In the genomic region with DNA sequence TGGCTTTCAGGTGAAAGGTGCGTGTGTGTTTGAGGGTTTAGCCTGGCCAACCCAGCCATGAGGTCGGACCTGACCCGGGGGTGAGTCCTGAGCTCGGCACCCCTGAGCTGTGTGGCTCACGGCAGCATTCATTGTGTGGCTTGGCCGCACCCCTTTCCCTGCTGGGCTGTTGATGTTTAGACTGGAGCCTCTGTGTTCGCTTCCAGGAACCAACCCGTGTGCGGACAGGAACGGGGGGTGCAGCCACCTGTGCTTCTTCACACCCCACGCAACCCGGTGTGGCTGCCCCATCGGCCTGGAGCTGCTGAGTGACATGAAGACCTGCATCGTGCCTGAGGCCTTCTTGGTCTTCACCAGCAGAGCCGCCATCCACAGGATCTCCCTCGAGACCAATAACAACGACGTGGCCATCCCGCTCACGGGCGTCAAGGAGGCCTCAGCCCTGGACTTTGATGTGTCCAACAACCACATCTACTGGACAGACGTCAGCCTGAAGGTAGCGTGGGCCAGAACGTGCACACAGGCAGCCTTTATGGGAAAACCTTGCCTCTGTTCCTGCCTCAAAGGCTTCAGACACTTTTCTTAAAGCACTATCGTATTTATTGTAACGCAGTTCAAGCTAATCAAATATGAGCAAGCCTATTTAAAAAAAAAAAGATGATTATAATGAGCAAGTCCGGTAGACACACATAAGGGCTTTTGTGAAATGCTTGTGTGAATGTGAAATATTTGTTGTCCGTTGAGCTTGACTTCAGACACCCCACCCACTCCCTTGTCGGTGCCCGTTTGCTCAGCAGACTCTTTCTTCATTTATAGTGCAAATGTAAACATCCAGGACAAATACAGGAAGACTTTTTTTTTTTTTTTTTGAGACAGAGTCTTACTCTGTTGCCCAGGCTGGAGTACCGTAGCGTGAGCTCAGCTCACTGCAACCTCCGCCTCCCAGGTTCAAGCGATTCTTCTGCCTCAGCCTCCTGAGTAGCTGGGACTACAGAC, we compare ENCODE assay signal across 15 cellular contexts. TPM values are rescaled to one million over a fixed set of nuclear protein-coding genes. Genes with fewer than 3 reads are reported as not detected.
DNase-seq lines count a peak whose midpoint lies in the region; ATAC-seq and TF ChIP-seq lines count a peak whose summit lies in the region.
"Had no signal": no experiment of that assay in that cellular context is flagged by ENCODE, and none has a peak within 500 bp of the region (broad histone marks: within the 10 kb centered on the region; RNA-seq: fewer than 3 reads in every experiment).

No MANE protein-coding gene starts in this region.

- H3K27me3 Mint-ChIP-seq in WTC11 (ENCODE audit: low read depth) = no peaks in the 10 kb centered on the region
- H3K27me3 Mint-ChIP-seq in type B pancreatic cell = no peaks in the 10 kb centered on the region
- no peaks in the 10 kb centered on the region for H3K27me3 Mint-ChIP-seq in activated CD4-positive, alpha-beta T cell treated with anti-CD3 and anti-CD28 coated beads, Interleukin-2, amount 10 ng/mL, durations not matched to agents 7 days and 5 days
- H3K27me3 Mint-ChIP-seq: activated B cell treated with CpG ODN at 0.5 μM for 24 hours had no signal

- DNase-seq in LNCaP clone FGC (ENCODE audit: low read depth) (peak; percentile 78), WTC11 (ENCODE audit: low spot score) (no peak), right lobe of liver (peak in 1 of 3 donors; percentile 47), type B pancreatic cell (ENCODE audit: extremely low spot score, unreplicated experiment) (no peak), germinal center (ENCODE audit: low spot score) (no peak)
- DNase-seq in activated CD4-positive, alpha-beta T cell treated with anti-CD3 and anti-CD28 coated beads, Interleukin-2, amount 10 ng/mL, durations not matched to agents 7 days and 5 days = no peak
- DNase-seq: activated B cell treated with CpG ODN at 0.5 μM for 24 hours; DMS 273 treated with DMSO at 0.1 percent for 48 hours; NCI-H2171 treated with DMSO at 0.1 percent for 48 hours; Right ventricle myocardium superior; stimulated activated CD4-positive, alpha-beta T cell treated with anti-CD3 and anti-CD28 coated beads, Interleukin-4, amount 100 ng/mL, for 24 hours had no signal

- no peaks in the 10 kb centered on the region for H3K9me3 ChIP-seq in right lobe of liver
- H3K9me3 ChIP-seq: breast epithelium had no signal

- no peaks in the 10 kb centered on the region for H3K27me3 ChIP-seq in right lobe of liver
- H3K27me3 ChIP-seq: breast epithelium had no signal

- no peak overlapping the region for H3K4me3 ChIP-seq in LNCaP clone FGC (ENCODE audit: low read depth, low read length)
- no peak overlapping the region for H3K4me3 ChIP-seq in right lobe of liver
- H3K4me3 ChIP-seq: breast epithelium had no signal

- 72% methylated on average over 14 of the region's 34 CpGs for WGBS in right lobe of liver (ENCODE audit: insufficient coverage, low coverage, low lambda C conversion rate, missing lambda C conversion rate)

- POLR2A ChIA-PET in WTC11 (lab: Charles Lee) = no interaction called here
- POLR2A ChIA-PET in activated CD4-positive, alpha-beta T cell treated with anti-CD3 and anti-CD28 coated beads, Interleukin-2, amount 10 ng/mL, durations not matched to agents 7 days and 5 days (lab: Charles Lee) = no interaction called here

- no peak overlapping the region for H3K4me3 Mint-ChIP-seq in WTC11
- H3K4me3 Mint-ChIP-seq in type B pancreatic cell = peak overlapping the region; percentile 17
- H3K4me3 Mint-ChIP-seq in activated CD4-positive, alpha-beta T cell treated with anti-CD3 and anti-CD28 coated beads, Interleukin-2, amount 10 ng/mL, durations not matched to agents 7 days and 5 days = no peak overlapping the region
- H3K4me3 Mint-ChIP-seq: activated B cell treated with CpG ODN at 0.5 μM for 24 hours; activated T-helper 1 cell treated with anti-CD3 and anti-CD28 coated beads, Interleukin-12 subunit alpha, Interleukin-12 subunit beta, Interleukin-2, Interleukin-4 antibody, amounts not matched to agents 30 ng/mL and 10 ng/mL and 1 ng/mL, durations not matched to agents 14 hours and 24 hours and 36 hours had no signal

- H3K36me3 Mint-ChIP-seq in WTC11 = peaks cover 42% of the 10 kb centered on the region
- H3K36me3 Mint-ChIP-seq in type B pancreatic cell = peaks cover 14% of the 10 kb centered on the region
- peaks cover 7% of the 10 kb centered on the region for H3K36me3 Mint-ChIP-seq in activated CD4-positive, alpha-beta T cell treated with anti-CD3 and anti-CD28 coated beads, Interleukin-2, amount 10 ng/mL, durations not matched to agents 7 days and 5 days (ENCODE audit: low read depth)

- CTCF ChIA-PET in WTC11 (lab: Charles Lee) = interaction anchor here (0.6 to 1.2 kb wide), 2 partner anchors 108 to 149 kb away, joined by 3 read pairs; no protein-coding TSS in a partner anchor
- CTCF ChIA-PET in activated CD4-positive, alpha-beta T cell treated with anti-CD3 and anti-CD28 coated beads, Interleukin-2, amount 10 ng/mL, durations not matched to agents 7 days and 5 days (lab: Charles Lee) = interaction anchor here (0.6 kb wide), 1 partner anchor 97 kb away, joined by 3 read pairs; no protein-coding TSS in a partner anchor

- peak overlapping the region in 1 of 3 donors; percentile 13 for H3K27ac ChIP-seq in right lobe of liver
- H3K27ac ChIP-seq: KMS-11 had no signal

- peaks cover 4 to 55% (median 35%) of the 10 kb centered on the region in 4 donors for H3K36me3 ChIP-seq in right lobe of liver

- H3K9me3 Mint-ChIP-seq in WTC11 (no peaks in the 10 kb centered on the region), type B pancreatic cell (no peaks in the 10 kb centered on the region)
- no peaks in the 10 kb centered on the region for H3K9me3 Mint-ChIP-seq in activated CD4-positive, alpha-beta T cell treated with anti-CD3 and anti-CD28 coated beads, Interleukin-2, amount 10 ng/mL, durations not matched to agents 7 days and 5 days
- H3K9me3 Mint-ChIP-seq: activated B cell treated with CpG ODN at 0.5 μM for 24 hours; activated T-helper 1 cell treated with anti-CD3 and anti-CD28 coated beads, Interleukin-12 subunit alpha, Interleukin-12 subunit beta, Interleukin-2, Interleukin-4 antibody, amounts not matched to agents 30 ng/mL and 10 ng/mL and 1 ng/mL, durations not matched to agents 14 hours and 24 hours and 36 hours had no signal

- no peak for TF ChIP-seq POLR2A in right lobe of liver (IDR thresholded peaks at IDR 0.05)

- ATAC-seq in WTC11 = no peak
- ATAC-seq in right lobe of liver = peak in 3 of 4 donors; percentile 2 to 7 (median 7)
- ATAC-seq in HG03439 (IDR thresholded peaks at IDR 0.05; ENCODE audit: unreplicated experiment) = no peak

- H3K4me1 ChIP-seq in right lobe of liver = peaks cover 0 to 10% (median 4%) of the 10 kb centered on the region in 4 donors
- H3K4me1 ChIP-seq: breast epithelium had no signal

- TF ChIP-seq CTCF in LNCaP clone FGC (IDR thresholded peaks at IDR 0.05; ENCODE audit: control insufficient read depth, extremely low read depth, insufficient read depth) = no peak
- TF ChIP-seq CTCF in WTC11 (IDR thresholded peaks at IDR 0.05) = no peak
- no peak for TF ChIP-seq CTCF in right lobe of liver (IDR thresholded peaks at IDR 0.05)
- no peak for TF ChIP-seq CTCF in type B pancreatic cell (conservative IDR thresholded peaks at IDR 0.05)

- H3K4me1 Mint-ChIP-seq in WTC11 (no peaks in the 10 kb centered on the region), type B pancreatic cell (ENCODE audit: unreplicated experiment) (no peaks in the 10 kb centered on the region)
- no peaks in the 10 kb centered on the region for H3K4me1 Mint-ChIP-seq in activated CD4-positive, alpha-beta T cell treated with anti-CD3 and anti-CD28 coated beads, Interleukin-2, amount 10 ng/mL, durations not matched to agents 7 days and 5 days
- H3K4me1 Mint-ChIP-seq: activated B cell treated with CpG ODN at 0.5 μM for 24 hours had no signal

- intact Hi-C loops in right lobe of liver (cut with DNase I) = no loop called here

- H3K27ac Mint-ChIP-seq in WTC11 (peak overlapping the region; percentile 70; the same call in 1 of the 2 replicates), type B pancreatic cell (peak overlapping the region; percentile 33)
- H3K27ac Mint-ChIP-seq in activated CD4-positive, alpha-beta T cell treated with anti-CD3 and anti-CD28 coated beads, Interleukin-2, amount 10 ng/mL, durations not matched to agents 7 days and 5 days = no peak overlapping the region
- H3K27ac Mint-ChIP-seq: activated B cell treated with CpG ODN at 0.5 μM for 24 hours; activated T-helper 1 cell treated with anti-CD3 and anti-CD28 coated beads, Interleukin-12 subunit alpha, Interleukin-12 subunit beta, Interleukin-2, Interleukin-4 antibody, amounts not matched to agents 30 ng/mL and 10 ng/mL and 1 ng/mL, durations not matched to agents 14 hours and 24 hours and 36 hours had no signal

TF ChIP-seq in WTC11, 78 proteins besides CTCF, POLR2A, EP300 and RAD21:
- TF ChIP-seq GABPB1 (CRISPR knock-in tag; IDR thresholded peaks at IDR 0.05) = no peak

RNA-seq across cellular contexts. Expression of a gene that starts 53.9 kb away (rescaled TPM):
- total RNA-seq in WTC11 (2021) = 124 to 138 TPM (median 132 TPM) in 3 replicates
- 10 to 100 TPM; 35.8 to 48.3 (median 39.2) TPM for total RNA-seq in right lobe of liver
- 102 and 104 TPM in 2 replicates for total RNA-seq in type B pancreatic cell (ENCODE audit: low replicate concordance)
- total RNA-seq in activated CD4-positive, alpha-beta T cell treated with anti-CD3 and anti-CD28 coated beads, Interleukin-2, amount 10 ng/mL, durations not matched to agents 7 days and 5 days = 100 to 1,000 TPM; 114 to 124 TPM

Comparison
In these comparisons a context has a peak if more than half of its experiments do, and no peak if none do; other contexts are left out.
1. ATAC-seq: peak in right lobe of liver (3 of 4); none in WTC11 (single experiment) and HG03439 (single experiment).